21 cellular contexts compared by ENCODE assay signal in genomic region chr20:11315506-11315905, GRCh38.
"Had no signal": no experiment of that assay in that cellular context is flagged by ENCODE, and none has a peak within 500 bp of the region (broad histone marks: within the 10 kb centered on the region; RNA-seq: fewer than 3 reads in every experiment).

No MANE protein-coding gene starts in this region.

- H3K4me1 Mint-ChIP-seq: natural killer cell; stimulated activated naive CD8-positive, alpha-beta T cell treated with anti-CD3 and anti-CD28 coated beads, Interleukin-15, amount 100 ng/mL, for 72 hours had no signal

- H3K36me3 ChIP-seq: lower lobe of right lung, pancreas, thyroid gland had no signal

- H3K9me3 ChIP-seq: lower lobe of right lung, pancreas, thyroid gland had no signal

- H3K4me1 ChIP-seq: lower lobe of right lung, pancreas, thyroid gland had no signal

- FAIRE-seq: endometrium, frontal cortex, pancreas had no signal

- ATAC-seq: effector memory CD8-positive, alpha-beta T cell; left ventricle myocardium superior; lower lobe of right lung; natural killer cell; sciatic nerve; stimulated activated naive CD8-positive, alpha-beta T cell treated with anti-CD3 and anti-CD28 coated beads, Interleukin-15, amount 100 ng/mL, for 72 hours had no signal

- H3K27ac ChIP-seq: lower lobe of right lung, pancreas, thyroid gland had no signal

- H3K36me3 Mint-ChIP-seq: natural killer cell had no signal

- H3K4me2 ChIP-seq: smooth muscle cell had no signal

- H3K27me3 Mint-ChIP-seq: effector memory CD8-positive, alpha-beta T cell; stimulated activated naive CD8-positive, alpha-beta T cell treated with anti-CD3 and anti-CD28 coated beads, Interleukin-15, amount 100 ng/mL, for 72 hours had no signal

- H3K4me3 Mint-ChIP-seq: effector memory CD8-positive, alpha-beta T cell; natural killer cell; stimulated activated naive CD8-positive, alpha-beta T cell treated with anti-CD3 and anti-CD28 coated beads, Interleukin-15, amount 100 ng/mL, for 72 hours had no signal

- H3K4me3 ChIP-seq: lower lobe of right lung, pancreas, smooth muscle cell, thyroid gland had no signal

- DNase-seq: cerebellar nuclear complex; cortex of kidney; effector memory CD8-positive, alpha-beta T cell; head of caudate nucleus; left ventricle myocardium superior; lower lobe of right lung; natural killer cell; occipital lobe; pancreas; stimulated activated CD4-positive, alpha-beta T cell treated with anti-CD3 and anti-CD28 coated beads, Interleukin-12 subunit alpha, Interleukin-12 subunit beta, amount 100 ng/mL, for 4 hours; stimulated activated CD4-positive, alpha-beta T cell treated with anti-CD3 and anti-CD28 coated beads, Interleukin-1b, Interleukin-23, amount 100 ng/mL, for 48 hours; stimulated activated CD4-positive, alpha-beta T cell treated with anti-CD3 and anti-CD28 coated beads, Interleukin-4, amount 100 ng/mL, for 1 hour; stimulated activated CD8-positive, alpha-beta memory T cell treated with anti-CD3 and anti-CD28 coated beads, Interleukin-4, amount 100 ng/mL, for 48 hours; stimulated activated naive CD4-positive, alpha-beta T cell; stimulated activated naive CD8-positive, alpha-beta T cell treated with anti-CD3 and anti-CD28 coated beads, Interleukin-15, amount 100 ng/mL, for 72 hours; thyroid gland; trophoblast cell had no signal

- H3K27ac Mint-ChIP-seq: effector memory CD8-positive, alpha-beta T cell; natural killer cell; stimulated activated naive CD8-positive, alpha-beta T cell treated with anti-CD3 and anti-CD28 coated beads, Interleukin-15, amount 100 ng/mL, for 72 hours had no signal
